In genomic region chr20:2655331-2656116, GRCh38 we compare ENCODE assay signal across 1 cellular context.
TF ChIP-seq lines count a peak whose summit lies in the region.

No MANE protein-coding gene starts in this region.

TF ChIP-seq in HepG2, 621 proteins besides CTCF, POLR2A, EP300 and RAD21 (continues in another document):
- TF ChIP-seq ZSCAN21 (CRISPR knock-in tag; IDR thresholded peaks at IDR 0.05; ENCODE audit: borderline replicate concordance) (no peak), ZNF253 (CRISPR knock-in tag; IDR thresholded peaks at IDR 0.05; ENCODE audit: borderline replicate concordance) (no peak), ZFP82 (CRISPR knock-in tag; IDR thresholded peaks at IDR 0.05; ENCODE audit: borderline replicate concordance) (no peak), ZNF709 (CRISPR knock-in tag; IDR thresholded peaks at IDR 0.05) (0 out of 2 replicates have a peak, but pooled peaks have one; percentile 4), TBX2 (CRISPR knock-in tag; IDR thresholded peaks at IDR 0.05; ENCODE audit: borderline replicate concordance) (no peak), MEIS2 (CRISPR knock-in tag; IDR thresholded peaks at IDR 0.05) (no peak), ZNF143 (CRISPR knock-in tag; IDR thresholded peaks at IDR 0.05) (0 out of 2 replicates have a peak, but pooled peaks have one; percentile 0), ZFP36L1 (CRISPR knock-in tag; IDR thresholded peaks at IDR 0.05) (no peak), ZFY (CRISPR knock-in tag; IDR thresholded peaks at IDR 0.05) (peak; percentile 11; the same call in 1 of the 2 replicates), TIGD3 (CRISPR knock-in tag; IDR thresholded peaks at IDR 0.05; ENCODE audit: borderline replicate concordance) (no peak), ZNF703 (CRISPR knock-in tag; IDR thresholded peaks at IDR 0.05; ENCODE audit: borderline replicate concordance) (no peak), TSC22D2 (CRISPR knock-in tag; IDR thresholded peaks at IDR 0.05; ENCODE audit: borderline replicate concordance) (no peak), ZNF354B (CRISPR knock-in tag; IDR thresholded peaks at IDR 0.05) (no peak), JUN (CRISPR knock-in tag; IDR thresholded peaks at IDR 0.05) (no peak), ZBTB39 (CRISPR knock-in tag; IDR thresholded peaks at IDR 0.05) (no peak), ZBTB7B (CRISPR knock-in tag; IDR thresholded peaks at IDR 0.05) (no peak), ZNF552 (CRISPR knock-in tag; IDR thresholded peaks at IDR 0.05; ENCODE audit: borderline replicate concordance) (0 out of 2 replicates have a peak, but pooled peaks have one; percentile 16), ZNF782 (CRISPR knock-in tag; IDR thresholded peaks at IDR 0.05; ENCODE audit: borderline replicate concordance) (no peak), PHF20 (CRISPR knock-in tag; IDR thresholded peaks at IDR 0.05) (0 out of 2 replicates have a peak, but pooled peaks have one; percentile 15), MXI1 (IDR thresholded peaks at IDR 0.05; ENCODE audit: borderline replicate concordance, low read depth, low read length) (no peak), MED13 (CRISPR knock-in tag; IDR thresholded peaks at IDR 0.05) (0 out of 2 replicates have a peak, but pooled peaks have one; percentile 27), SAP130 (CRISPR knock-in tag; IDR thresholded peaks at IDR 0.05; ENCODE audit: low read depth) (no peak), KDM4B (CRISPR knock-in tag; IDR thresholded peaks at IDR 0.05) (no peak), TEAD3 (CRISPR knock-in tag; optimal IDR thresholded peaks at IDR 0.05; ENCODE audit: borderline replicate concordance) (no peak), ZNF788 (CRISPR knock-in tag; IDR thresholded peaks at IDR 0.05; ENCODE audit: borderline replicate concordance) (no peak), ZSCAN31 (CRISPR knock-in tag; IDR thresholded peaks at IDR 0.05; ENCODE audit: low read depth) (no peak), KDM2A (CRISPR knock-in tag; IDR thresholded peaks at IDR 0.05; ENCODE audit: borderline replicate concordance, low read depth) (no peak), SP2 (CRISPR knock-in tag; IDR thresholded peaks at IDR 0.05) (no peak), TMF1 (CRISPR knock-in tag; IDR thresholded peaks at IDR 0.05; ENCODE audit: low read depth) (peak; percentile 68; the same call in 1 of the 2 replicates), ZFP90 (CRISPR knock-in tag; IDR thresholded peaks at IDR 0.05; ENCODE audit: borderline replicate concordance) (no peak), ZZZ3 (CRISPR knock-in tag; IDR thresholded peaks at IDR 0.05; ENCODE audit: borderline replicate concordance) (no peak), MAF1 (CRISPR knock-in tag; IDR thresholded peaks at IDR 0.05; ENCODE audit: borderline replicate concordance) (no peak), CENPX (CRISPR knock-in tag; IDR thresholded peaks at IDR 0.05) (no peak), U2AF1 (optimal IDR thresholded peaks at IDR 0.05; ENCODE audit: low read depth, low read length) (peak; percentile 46), ZNF713 (CRISPR knock-in tag; IDR thresholded peaks at IDR 0.05) (no peak), NCOA2 (CRISPR knock-in tag; IDR thresholded peaks at IDR 0.05) (no peak), MEF2D (CRISPR knock-in tag; IDR thresholded peaks at IDR 0.05) (no peak), JUNB (CRISPR knock-in tag; IDR thresholded peaks at IDR 0.05; ENCODE audit: borderline replicate concordance) (0 out of 2 replicates have a peak, but pooled peaks have one; percentile 37), YEATS2 (CRISPR knock-in tag; IDR thresholded peaks at IDR 0.05; ENCODE audit: borderline replicate concordance) (no peak), HOXD1 (CRISPR knock-in tag; IDR thresholded peaks at IDR 0.05) (no peak), REL (CRISPR knock-in tag; conservative IDR thresholded peaks at IDR 0.05) (no peak), XRCC5 (optimal IDR thresholded peaks at IDR 0.05; ENCODE audit: low read length) (no peak), ZC3H13 (CRISPR knock-in tag; IDR thresholded peaks at IDR 0.05) (0 out of 2 replicates have a peak, but pooled peaks have one; percentile 35), ZNF326 (CRISPR knock-in tag; IDR thresholded peaks at IDR 0.05; ENCODE audit: borderline replicate concordance) (no peak), ZNF720 (CRISPR knock-in tag; IDR thresholded peaks at IDR 0.05) (no peak), SRSF1 (optimal IDR thresholded peaks at IDR 0.05; ENCODE audit: low read depth, low read length) (no peak), RFXANK (CRISPR knock-in tag; IDR thresholded peaks at IDR 0.05) (no peak)
- TF ChIP-seq, protein P1, sequence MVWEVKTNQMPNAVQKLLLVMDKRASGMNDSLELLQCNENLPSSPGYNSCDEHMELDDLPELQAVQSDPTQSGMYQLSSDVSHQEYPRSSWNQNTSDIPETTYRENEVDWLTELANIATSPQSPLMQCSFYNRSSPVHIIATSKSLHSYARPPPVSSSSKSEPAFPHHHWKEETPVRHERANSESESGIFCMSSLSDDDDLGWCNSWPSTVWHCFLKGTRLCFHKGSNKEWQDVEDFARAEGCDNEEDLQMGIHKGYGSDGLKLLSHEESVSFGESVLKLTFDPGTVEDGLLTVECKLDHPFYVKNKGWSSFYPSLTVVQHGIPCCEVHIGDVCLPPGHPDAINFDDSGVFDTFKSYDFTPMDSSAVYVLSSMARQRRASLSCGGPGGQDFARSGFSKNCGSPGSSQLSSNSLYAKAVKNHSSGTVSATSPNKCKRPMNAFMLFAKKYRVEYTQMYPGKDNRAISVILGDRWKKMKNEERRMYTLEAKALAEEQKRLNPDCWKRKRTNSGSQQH (CRISPR knock-in tag; IDR thresholded peaks at IDR 0.05; ENCODE audit: low read depth), result no peak
- TF ChIP-seq, protein P2, sequence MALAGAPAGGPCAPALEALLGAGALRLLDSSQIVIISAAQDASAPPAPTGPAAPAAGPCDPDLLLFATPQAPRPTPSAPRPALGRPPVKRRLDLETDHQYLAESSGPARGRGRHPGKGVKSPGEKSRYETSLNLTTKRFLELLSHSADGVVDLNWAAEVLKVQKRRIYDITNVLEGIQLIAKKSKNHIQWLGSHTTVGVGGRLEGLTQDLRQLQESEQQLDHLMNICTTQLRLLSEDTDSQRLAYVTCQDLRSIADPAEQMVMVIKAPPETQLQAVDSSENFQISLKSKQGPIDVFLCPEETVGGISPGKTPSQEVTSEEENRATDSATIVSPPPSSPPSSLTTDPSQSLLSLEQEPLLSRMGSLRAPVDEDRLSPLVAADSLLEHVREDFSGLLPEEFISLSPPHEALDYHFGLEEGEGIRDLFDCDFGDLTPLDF (CRISPR knock-in tag; IDR thresholded peaks at IDR 0.05), result no peak
- TF ChIP-seq, protein P3, sequence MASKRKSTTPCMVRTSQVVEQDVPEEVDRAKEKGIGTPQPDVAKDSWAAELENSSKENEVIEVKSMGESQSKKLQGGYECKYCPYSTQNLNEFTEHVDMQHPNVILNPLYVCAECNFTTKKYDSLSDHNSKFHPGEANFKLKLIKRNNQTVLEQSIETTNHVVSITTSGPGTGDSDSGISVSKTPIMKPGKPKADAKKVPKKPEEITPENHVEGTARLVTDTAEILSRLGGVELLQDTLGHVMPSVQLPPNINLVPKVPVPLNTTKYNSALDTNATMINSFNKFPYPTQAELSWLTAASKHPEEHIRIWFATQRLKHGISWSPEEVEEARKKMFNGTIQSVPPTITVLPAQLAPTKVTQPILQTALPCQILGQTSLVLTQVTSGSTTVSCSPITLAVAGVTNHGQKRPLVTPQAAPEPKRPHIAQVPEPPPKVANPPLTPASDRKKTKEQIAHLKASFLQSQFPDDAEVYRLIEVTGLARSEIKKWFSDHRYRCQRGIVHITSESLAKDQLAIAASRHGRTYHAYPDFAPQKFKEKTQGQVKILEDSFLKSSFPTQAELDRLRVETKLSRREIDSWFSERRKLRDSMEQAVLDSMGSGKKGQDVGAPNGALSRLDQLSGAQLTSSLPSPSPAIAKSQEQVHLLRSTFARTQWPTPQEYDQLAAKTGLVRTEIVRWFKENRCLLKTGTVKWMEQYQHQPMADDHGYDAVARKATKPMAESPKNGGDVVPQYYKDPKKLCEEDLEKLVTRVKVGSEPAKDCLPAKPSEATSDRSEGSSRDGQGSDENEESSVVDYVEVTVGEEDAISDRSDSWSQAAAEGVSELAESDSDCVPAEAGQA (IDR thresholded peaks at IDR 0.05; ENCODE audit: low read depth), result no peak
- TF ChIP-seq, protein P3 (CRISPR knock-in tag; IDR thresholded peaks at IDR 0.05; ENCODE audit: borderline replicate concordance), result no peak
- TF ChIP-seq, protein P4, sequence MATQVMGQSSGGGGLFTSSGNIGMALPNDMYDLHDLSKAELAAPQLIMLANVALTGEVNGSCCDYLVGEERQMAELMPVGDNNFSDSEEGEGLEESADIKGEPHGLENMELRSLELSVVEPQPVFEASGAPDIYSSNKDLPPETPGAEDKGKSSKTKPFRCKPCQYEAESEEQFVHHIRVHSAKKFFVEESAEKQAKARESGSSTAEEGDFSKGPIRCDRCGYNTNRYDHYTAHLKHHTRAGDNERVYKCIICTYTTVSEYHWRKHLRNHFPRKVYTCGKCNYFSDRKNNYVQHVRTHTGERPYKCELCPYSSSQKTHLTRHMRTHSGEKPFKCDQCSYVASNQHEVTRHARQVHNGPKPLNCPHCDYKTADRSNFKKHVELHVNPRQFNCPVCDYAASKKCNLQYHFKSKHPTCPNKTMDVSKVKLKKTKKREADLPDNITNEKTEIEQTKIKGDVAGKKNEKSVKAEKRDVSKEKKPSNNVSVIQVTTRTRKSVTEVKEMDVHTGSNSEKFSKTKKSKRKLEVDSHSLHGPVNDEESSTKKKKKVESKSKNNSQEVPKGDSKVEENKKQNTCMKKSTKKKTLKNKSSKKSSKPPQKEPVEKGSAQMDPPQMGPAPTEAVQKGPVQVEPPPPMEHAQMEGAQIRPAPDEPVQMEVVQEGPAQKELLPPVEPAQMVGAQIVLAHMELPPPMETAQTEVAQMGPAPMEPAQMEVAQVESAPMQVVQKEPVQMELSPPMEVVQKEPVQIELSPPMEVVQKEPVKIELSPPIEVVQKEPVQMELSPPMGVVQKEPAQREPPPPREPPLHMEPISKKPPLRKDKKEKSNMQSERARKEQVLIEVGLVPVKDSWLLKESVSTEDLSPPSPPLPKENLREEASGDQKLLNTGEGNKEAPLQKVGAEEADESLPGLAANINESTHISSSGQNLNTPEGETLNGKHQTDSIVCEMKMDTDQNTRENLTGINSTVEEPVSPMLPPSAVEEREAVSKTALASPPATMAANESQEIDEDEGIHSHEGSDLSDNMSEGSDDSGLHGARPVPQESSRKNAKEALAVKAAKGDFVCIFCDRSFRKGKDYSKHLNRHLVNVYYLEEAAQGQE (IDR thresholded peaks at IDR 0.05; ENCODE audit: borderline replicate concordance in 1 of 2, low read depth in 1 of 2, low read length in 2 of 2), result no peak
- TF ChIP-seq, protein P5, sequence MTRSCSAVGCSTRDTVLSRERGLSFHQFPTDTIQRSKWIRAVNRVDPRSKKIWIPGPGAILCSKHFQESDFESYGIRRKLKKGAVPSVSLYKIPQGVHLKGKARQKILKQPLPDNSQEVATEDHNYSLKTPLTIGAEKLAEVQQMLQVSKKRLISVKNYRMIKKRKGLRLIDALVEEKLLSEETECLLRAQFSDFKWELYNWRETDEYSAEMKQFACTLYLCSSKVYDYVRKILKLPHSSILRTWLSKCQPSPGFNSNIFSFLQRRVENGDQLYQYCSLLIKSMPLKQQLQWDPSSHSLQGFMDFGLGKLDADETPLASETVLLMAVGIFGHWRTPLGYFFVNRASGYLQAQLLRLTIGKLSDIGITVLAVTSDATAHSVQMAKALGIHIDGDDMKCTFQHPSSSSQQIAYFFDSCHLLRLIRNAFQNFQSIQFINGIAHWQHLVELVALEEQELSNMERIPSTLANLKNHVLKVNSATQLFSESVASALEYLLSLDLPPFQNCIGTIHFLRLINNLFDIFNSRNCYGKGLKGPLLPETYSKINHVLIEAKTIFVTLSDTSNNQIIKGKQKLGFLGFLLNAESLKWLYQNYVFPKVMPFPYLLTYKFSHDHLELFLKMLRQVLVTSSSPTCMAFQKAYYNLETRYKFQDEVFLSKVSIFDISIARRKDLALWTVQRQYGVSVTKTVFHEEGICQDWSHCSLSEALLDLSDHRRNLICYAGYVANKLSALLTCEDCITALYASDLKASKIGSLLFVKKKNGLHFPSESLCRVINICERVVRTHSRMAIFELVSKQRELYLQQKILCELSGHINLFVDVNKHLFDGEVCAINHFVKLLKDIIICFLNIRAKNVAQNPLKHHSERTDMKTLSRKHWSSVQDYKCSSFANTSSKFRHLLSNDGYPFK (CRISPR knock-in tag; IDR thresholded peaks at IDR 0.05; ENCODE audit: borderline replicate concordance), result no peak
